In the genomic region with DNA sequence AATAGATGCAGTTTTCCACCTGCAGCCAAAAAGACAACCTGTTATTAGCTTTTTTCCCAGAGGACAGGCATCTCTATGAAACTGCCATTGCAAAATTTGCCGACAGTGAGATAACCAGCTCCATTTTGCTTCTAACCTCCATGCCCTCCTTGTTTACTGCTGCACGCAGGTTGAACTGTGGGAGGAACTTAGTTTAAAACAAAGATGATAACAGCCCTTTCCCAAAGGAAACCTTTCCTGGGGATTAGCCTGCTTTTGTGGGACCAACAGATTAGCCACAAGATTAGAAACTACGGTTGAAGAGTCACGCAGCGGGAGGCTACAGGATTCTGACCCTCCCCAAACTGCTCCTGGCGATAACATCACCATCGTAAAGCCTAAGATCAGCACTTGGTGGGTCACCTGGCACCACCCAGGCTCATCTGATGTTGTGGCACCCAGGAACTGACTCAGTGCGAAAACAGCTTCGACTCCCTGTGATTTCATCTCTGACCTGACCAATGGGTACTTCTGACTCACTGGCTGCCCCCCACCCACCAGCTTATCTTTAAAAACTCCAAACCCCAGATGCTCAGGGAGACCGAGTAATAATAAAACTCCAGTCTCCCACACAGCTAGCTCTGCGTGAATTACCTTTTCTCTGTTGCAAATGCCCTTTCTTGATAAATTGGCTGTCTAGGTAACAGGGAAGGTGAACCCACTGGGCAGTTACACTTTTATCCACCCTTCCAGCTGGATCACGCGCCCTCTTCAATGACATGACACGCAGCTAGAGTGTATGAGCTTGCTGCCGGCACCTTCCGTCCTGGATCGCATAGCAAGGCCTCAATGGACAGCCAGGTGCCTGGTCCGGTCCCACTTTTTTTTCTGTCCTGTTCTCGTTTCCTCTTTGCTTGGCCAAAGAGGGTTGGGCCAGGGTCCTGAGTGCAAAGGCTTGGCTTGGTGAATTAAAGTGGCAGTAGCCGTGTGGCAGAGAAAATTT, we compare ENCODE assay signal across 8 cellular contexts. TPM values are rescaled to one million over a fixed set of nuclear protein-coding genes. Genes with fewer than 3 reads are reported as not detected.
A peak's percentile ranks its signal among the peaks of the same experiment; 100 is the strongest.
DNase-seq lines count a peak whose midpoint lies in the region; ATAC-seq, FAIRE-seq and TF ChIP-seq lines count a peak whose summit lies in the region.

No MANE protein-coding gene starts in this region.

- H3K4me3 Mint-ChIP-seq in activated naive CD8-positive, alpha-beta T cell: peak overlapping the region; percentile 91

- peak overlapping the region; percentile 98 for H3K27ac ChIP-seq in keratinocyte (ENCODE audit: control insufficient read depth, insufficient read depth, low read length)

- dilution Hi-C loops in keratinocyte (cut with MboI; ENCODE audit: extremely low pct_ligation_motif_present, low sequenced_read_pairs): no loop called here

- no peaks in the 10 kb centered on the region for H3K27me3 Mint-ChIP-seq in activated naive CD8-positive, alpha-beta T cell

- TF ChIP-seq CTCF in GM10248 (IDR thresholded peaks at IDR 0.05; ENCODE audit: control extremely low read depth, extremely low read depth, low read depth, missing control alignments) (no peak), keratinocyte (optimal IDR thresholded peaks at IDR 0.05 in 1 of 3, IDR thresholded peaks at IDR 0.05 in 1 of 3, conservative IDR thresholded peaks at IDR 0.05 in 1 of 3; ENCODE audit: extremely low read depth in 1 of 3, insufficient read depth in 2 of 3, low read length in 3 of 3) (no peak)

- H3K27ac Mint-ChIP-seq in activated naive CD8-positive, alpha-beta T cell: peak overlapping the region; percentile 90

- H3K79me2 ChIP-seq in keratinocyte (ENCODE audit: control insufficient read depth, insufficient read depth, low read length): peaks cover 45% of the 10 kb centered on the region

- FAIRE-seq in keratinocyte (lab: Jason Lieb, UNC): peak; percentile 78

- peaks cover 4% of the 10 kb centered on the region for H3K36me3 Mint-ChIP-seq in activated naive CD8-positive, alpha-beta T cell

- H3K4me1 ChIP-seq in keratinocyte (ENCODE audit: control insufficient read depth, extremely low read depth, insufficient read depth, low read length): peaks cover 32% of the 10 kb centered on the region

- CTCF ChIA-PET in GM10248 (lab: Yijun Ruan, JAX): interaction anchor here (0.9 to 2.8 kb wide), 15 partner anchors 9 to 180 kb away, joined by 3 to 27 read pairs (median 4); partner anchors contain the start of genes GRK4, NOP14 and TNIP2

- H3K9me3 Mint-ChIP-seq in activated naive CD8-positive, alpha-beta T cell (ENCODE audit: low read depth): no peaks in the 10 kb centered on the region

- ATAC-seq in HG02678 (IDR thresholded peaks at IDR 0.05; ENCODE audit: unreplicated experiment): no peak

- H3K27me3 ChIP-seq in keratinocyte (ENCODE audit: control insufficient read depth, extremely low read depth, insufficient read depth, low read length): no peaks in the 10 kb centered on the region

- H3K9me1 ChIP-seq in keratinocyte (ENCODE audit: control insufficient read depth, extremely low read depth, insufficient read depth, low read length): no peaks in the 10 kb centered on the region

- H3K4me3 ChIP-seq in keratinocyte (ENCODE audit: control insufficient read depth in 2 of 3, extremely low read depth in 1 of 3, insufficient read depth in 2 of 3, low read depth in 1 of 3, low read length in 3 of 3): peak overlapping the region; percentile 91 to 97 (median 94)

- H3K9ac ChIP-seq in keratinocyte (ENCODE audit: control insufficient read depth, extremely low read depth, insufficient read depth, low read length): peak overlapping the region; percentile 100

- no peak overlapping the region for H2AFZ ChIP-seq in keratinocyte (ENCODE audit: control insufficient read depth, low read length)

- no peaks in the 10 kb centered on the region for H3K9me3 ChIP-seq in keratinocyte (ENCODE audit: control insufficient read depth, low read depth, low read length)

- peak overlapping the region; percentile 87 for H3K4me2 ChIP-seq in keratinocyte (ENCODE audit: control insufficient read depth, extremely low read depth, insufficient read depth, low read depth, low read length)

- POLR2A ChIA-PET in GM10248 (lab: Yijun Ruan, JAX): interaction anchor here (0.5 to 3.9 kb wide), 12 partner anchors 11 to 401 kb away, joined by 3 to 19 read pairs (median 5); partner anchors contain the start of genes GRK4 and NOP14

- H4K20me1 ChIP-seq in keratinocyte (ENCODE audit: control insufficient read depth, extremely low read depth, insufficient read depth, low read length): peaks cover 22% of the 10 kb centered on the region

- H3K36me3 ChIP-seq in keratinocyte (ENCODE audit: control insufficient read depth in 2 of 2, extremely low read depth in 1 of 2, insufficient read depth in 2 of 2, low read length in 2 of 2): peaks cover 23 to 49% of the 10 kb centered on the region in 2 experiments

- DNase-seq in GM10248 (ENCODE audit: extremely low spot score) (peak; percentile 43), OCI-M1 (lab: John Stamatoyannopoulos, UW) (peak; percentile 35), keratinocyte (ENCODE audit: low read depth, low spot score) (peak; percentile 71), NCI-H446 (lab: John Stamatoyannopoulos, UW) (no peak), NCI-H526 treated with DMSO at 0.1 percent for 48 hours (lab: John Stamatoyannopoulos, UW) (no peak)
- peak in 2 of 3 experiments; percentile 57 to 78 for DNase-seq in stimulated activated CD4-positive, alpha-beta T cell treated with anti-CD3 and anti-CD28 coated beads, TNF-alpha, amount 100 ng/mL, for 24 hours (ENCODE audit: low read depth in 3 of 3)

- H3K4me1 Mint-ChIP-seq in activated naive CD8-positive, alpha-beta T cell (ENCODE audit: low read depth): peaks cover 39% of the 10 kb centered on the region

RNA-seq across cellular contexts. Expression of gene NOP14, which starts 27.2 kb away (rescaled TPM):
- polyA plus RNA-seq in keratinocyte: 9.6 to 24.7 TPM (median 21.8 TPM) in 3 replicates
- polyA plus RNA-seq in keratinocyte (2011; ENCODE audit: low read depth): 56.8 TPM
- polyA plus RNA-seq in keratinocyte (2011; cell fraction: cytosol; rRNA removed): 20.2 and 22.1 TPM in 2 replicates
- 24.9 and 28.4 TPM in 2 replicates for polyA plus RNA-seq in keratinocyte (2011; cell fraction: nucleus; rRNA removed)
- polyA plus RNA-seq in keratinocyte (2012; ENCODE audit: low replicate concordance): 36.4 and 41.2 TPM in 2 replicates
- polyA minus RNA-seq in keratinocyte: 8.3 to 22.6 TPM (median 22.1 TPM) in 3 replicates
- polyA minus RNA-seq in keratinocyte (2011; cell fraction: cytosol; rRNA and poly(A)+ RNA removed): 15.3 TPM
- 12.2 and 17.5 TPM in 2 replicates for polyA minus RNA-seq in keratinocyte (2011; cell fraction: nucleus; rRNA and poly(A)+ RNA removed)

RNA-seq across cellular contexts. Expression of gene GRK4, which starts 27.3 kb away (rescaled TPM):
- polyA plus RNA-seq in keratinocyte: 3.8 to 4.8 TPM (median 4.3 TPM) in 3 replicates
- polyA plus RNA-seq in keratinocyte (2011; ENCODE audit: low read depth): 3.9 TPM
- polyA plus RNA-seq in keratinocyte (2011; cell fraction: cytosol; rRNA removed): 4.5 and 5.3 TPM in 2 replicates
- 6.7 and 7.2 TPM in 2 replicates for polyA plus RNA-seq in keratinocyte (2011; cell fraction: nucleus; rRNA removed)
- 3.2 and 7.4 TPM in 2 replicates for polyA plus RNA-seq in keratinocyte (2012; ENCODE audit: low replicate concordance)
- polyA minus RNA-seq in keratinocyte: 1.4 to 4.9 TPM (median 4.2 TPM) in 3 replicates
- 4.2 TPM for polyA minus RNA-seq in keratinocyte (2011; cell fraction: cytosol; rRNA and poly(A)+ RNA removed)
- 2.1 and 4.0 TPM in 2 replicates for polyA minus RNA-seq in keratinocyte (2011; cell fraction: nucleus; rRNA and poly(A)+ RNA removed)

Comparison
In these comparisons a context has a peak if more than half of its experiments do, and no peak if none do; other contexts are left out.
1. DNase-seq: peak in GM10248 (single experiment), OCI-M1 (single experiment), keratinocyte (single experiment) and stimulated activated CD4-positive, alpha-beta T cell treated with anti-CD3 and anti-CD28 coated beads, TNF-alpha, amount 100 ng/mL, for 24 hours (2 of 3); none in NCI-H446 (0 of 2) and NCI-H526 treated with DMSO at 0.1 percent for 48 hours (single experiment).